ENCODE assay signal across 15 cellular contexts in the genomic region with DNA sequence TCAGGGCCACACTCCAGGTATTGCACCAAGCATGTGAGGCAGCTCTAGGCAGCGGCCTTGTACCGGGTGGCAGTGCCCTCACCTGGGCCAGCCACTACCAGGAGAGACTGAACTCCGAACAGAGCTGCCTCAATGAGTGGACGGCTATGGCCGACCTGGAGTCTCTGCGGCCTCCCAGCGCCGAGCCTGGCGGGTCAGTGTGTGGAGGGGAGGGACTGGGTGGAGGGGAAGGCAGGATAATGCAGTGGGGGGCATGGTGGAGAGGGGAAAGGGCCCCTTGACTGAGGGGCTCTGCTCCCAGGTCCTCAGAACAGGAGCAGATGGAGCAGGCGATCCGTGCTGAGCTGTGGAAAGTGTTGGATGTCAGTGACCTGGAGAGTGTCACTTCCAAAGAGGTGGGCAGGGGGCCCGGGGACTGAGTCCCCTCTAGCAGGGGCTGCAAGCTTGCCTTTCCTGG.
"Had no signal": no experiment of that assay in that cellular context is flagged by ENCODE, and none has a peak within 500 bp of the region (broad histone marks: within the 10 kb centered on the region; RNA-seq: fewer than 3 reads in every experiment).

No MANE protein-coding gene starts in this region.

- DNase-seq: activated B cell treated with CpG ODN at 0.5 μM for 24 hours; activated CD4-positive, alpha-beta T cell treated with anti-CD3 and anti-CD28 coated beads for 48 hours; activated naive CD4-positive, alpha-beta T cell treated with Interleukin-2 at 50 U/mL for 16 hours; anterior cingulate cortex; brain microvascular endothelial cell; effector memory CD4-positive, alpha-beta T cell; foreskin melanocyte; midbrain; stimulated activated CD4-positive, alpha-beta T cell treated with anti-CD3 and anti-CD28 coated beads, Interleukin-15, amount 100 ng/mL, for 24 hours; stimulated activated CD4-positive, alpha-beta T cell treated with anti-CD3 and anti-CD28 coated beads, Interleukin-4, amount 100 ng/mL, for 1 hour; stimulated activated naive CD4-positive, alpha-beta T cell treated with Interleukin-2 at 50 U/mL for 16 hours had no signal

- H3K9me3 ChIP-seq: ovary had no signal

- H3K4me3 ChIP-seq: lung, ovary had no signal

- H3K9me3 Mint-ChIP-seq: activated B cell treated with CpG ODN at 0.5 μM for 24 hours; activated T-helper 1 cell treated with anti-CD3 and anti-CD28 coated beads, Interleukin-12 subunit alpha, Interleukin-12 subunit beta, Interleukin-2, Interleukin-4 antibody, amounts not matched to agents 30 ng/mL and 10 ng/mL and 1 ng/mL, durations not matched to agents 14 hours and 24 hours and 36 hours had no signal

- H3K27ac ChIP-seq: brain microvascular endothelial cell, epithelial cell of prostate, ovary had no signal

- H3K27me3 ChIP-seq: brain microvascular endothelial cell, ovary had no signal

- H3K27ac Mint-ChIP-seq: activated B cell treated with CpG ODN at 0.5 μM for 24 hours; activated T-helper 1 cell treated with anti-CD3 and anti-CD28 coated beads, Interleukin-12 subunit alpha, Interleukin-12 subunit beta, Interleukin-2, Interleukin-4 antibody, amounts not matched to agents 30 ng/mL and 10 ng/mL and 1 ng/mL, durations not matched to agents 14 hours and 24 hours and 36 hours had no signal

- H3K36me3 ChIP-seq: ovary had no signal

- H3K4me3 Mint-ChIP-seq: activated B cell treated with CpG ODN at 0.5 μM for 24 hours; activated T-helper 1 cell treated with anti-CD3 and anti-CD28 coated beads, Interleukin-12 subunit alpha, Interleukin-12 subunit beta, Interleukin-2, Interleukin-4 antibody, amounts not matched to agents 30 ng/mL and 10 ng/mL and 1 ng/mL, durations not matched to agents 14 hours and 24 hours and 36 hours had no signal

- H3K27me3 Mint-ChIP-seq: activated B cell treated with CpG ODN at 0.5 μM for 24 hours had no signal
